In genomic region chr1:22341791-22342605, GRCh38 we compare ENCODE assay signal across 8 cellular contexts.
DNase-seq lines count a peak whose midpoint lies in the region; ATAC-seq and TF ChIP-seq lines count a peak whose summit lies in the region.

No MANE protein-coding gene starts in this region.

- ATAC-seq in left colon (peak; percentile 55), GM18858 (IDR thresholded peaks at IDR 0.05; ENCODE audit: unreplicated experiment) (no peak)

- intact Hi-C loops in left colon (cut with DNase I, micrococcal nuclease), result no loop called here

- DNase-seq in A172 (ENCODE audit: low spot score), result peak; percentile 15
- peak; percentile 13 for DNase-seq in HK-2 (ENCODE audit: unreplicated experiment)
- peak; percentile 77 for DNase-seq in SK-N-DZ (ENCODE audit: low spot score)
- peak; percentile 17 to 31 for DNase-seq in left colon
- DNase-seq in endothelial cell (ENCODE audit: low spot score), result no peak
- DNase-seq in effector CD8-positive, alpha-beta T cell (lab: John Stamatoyannopoulos, UW), result no peak
- no peak for DNase-seq in NCI-H1048 (lab: John Stamatoyannopoulos, UW)

- no peak overlapping the region for H3K27ac Mint-ChIP-seq in endothelial cell (ENCODE audit: unreplicated experiment)

- peaks cover 12% of the 10 kb centered on the region for H3K27me3 Mint-ChIP-seq in endothelial cell (ENCODE audit: unreplicated experiment)

- no peaks in the 10 kb centered on the region for H3K36me3 Mint-ChIP-seq in endothelial cell (ENCODE audit: low read depth, unreplicated experiment)

- H3K4me1 Mint-ChIP-seq in endothelial cell (ENCODE audit: unreplicated experiment), result peaks cover 4% of the 10 kb centered on the region

- TF ChIP-seq CTCF in endothelial cell (IDR thresholded peaks at IDR 0.05; ENCODE audit: unreplicated experiment), result no peak

- no peak overlapping the region for H3K4me3 Mint-ChIP-seq in endothelial cell (ENCODE audit: unreplicated experiment)

- H3K9me3 Mint-ChIP-seq in endothelial cell (ENCODE audit: unreplicated experiment), result no peaks in the 10 kb centered on the region

Comparison
In these comparisons a context has a peak if more than half of its experiments do, and no peak if none do; other contexts are left out.
1. DNase-seq: peak in A172 (single experiment), HK-2 (single experiment), SK-N-DZ (single experiment) and left colon (2 of 2); none in endothelial cell (single experiment), effector CD8-positive, alpha-beta T cell (single experiment) and NCI-H1048 (single experiment).